Comparison of ENCODE assay signal across 1 cellular context in the genomic region with DNA sequence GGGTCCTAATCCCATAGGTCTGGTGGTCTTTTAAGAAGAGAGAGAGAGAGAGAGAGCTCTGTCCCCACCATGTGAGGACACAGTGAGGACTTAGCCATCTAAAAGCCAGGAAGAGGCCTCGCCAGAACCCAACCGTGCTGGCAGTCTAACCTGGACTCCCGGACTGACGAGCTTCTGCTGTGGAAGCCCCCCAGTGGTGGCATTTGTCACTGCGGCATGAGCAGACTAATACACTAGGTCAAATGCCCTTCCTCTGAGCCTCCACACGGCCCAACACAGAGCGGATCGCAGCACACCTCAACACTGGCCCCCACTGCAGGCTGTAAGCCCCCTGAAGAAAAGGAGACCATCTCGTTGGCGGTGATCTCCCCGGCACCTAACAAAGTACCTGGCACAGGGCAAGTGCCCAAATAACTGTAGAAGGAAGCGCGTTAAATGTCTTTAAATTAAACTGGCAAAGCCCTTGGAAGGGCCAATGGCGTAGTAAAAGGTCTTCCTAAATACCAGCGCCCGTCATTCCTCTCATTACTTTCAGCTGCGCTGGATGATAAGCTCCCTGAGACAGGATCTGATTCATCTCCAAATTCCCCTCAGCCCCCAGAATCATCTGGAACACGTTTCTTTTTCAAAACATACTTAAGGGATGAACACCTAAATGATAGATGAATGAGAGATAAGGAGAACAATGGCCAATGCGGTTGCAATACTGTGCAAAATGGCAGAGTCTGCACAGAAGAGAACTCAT.
TF ChIP-seq lines count a peak whose summit lies in the region.

No MANE protein-coding gene starts in this region.

TF ChIP-seq in endothelial cell of umbilical vein, 7 proteins besides CTCF, POLR2A, EP300 and RAD21 (continued from another document):
- TF ChIP-seq JUN (IDR thresholded peaks at IDR 0.05; ENCODE audit: borderline replicate concordance, insufficient read depth, insufficient read length, low read depth), result peak; percentile 96
- TF ChIP-seq POLR2AphosphoS5 (IDR thresholded peaks at IDR 0.05; ENCODE audit: insufficient read depth, low read depth, low read length), result peak; percentile 94
- TF ChIP-seq, protein P1, sequence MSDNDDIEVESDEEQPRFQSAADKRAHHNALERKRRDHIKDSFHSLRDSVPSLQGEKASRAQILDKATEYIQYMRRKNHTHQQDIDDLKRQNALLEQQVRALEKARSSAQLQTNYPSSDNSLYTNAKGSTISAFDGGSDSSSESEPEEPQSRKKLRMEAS (IDR thresholded peaks at IDR 0.05; ENCODE audit: insufficient read depth, insufficient read length), result no peak
- peak; percentile 96 for TF ChIP-seq FOS (IDR thresholded peaks at IDR 0.05; ENCODE audit: borderline replicate concordance, insufficient read depth, low read length)
